ENCODE assay signal across 8 cellular contexts in genomic region chr3:54830658-54831057, GRCh38.
DNase-seq lines count a peak whose midpoint lies in the region; ATAC-seq and TF ChIP-seq lines count a peak whose summit lies in the region.

No MANE protein-coding gene starts in this region.

- H3K27me3 ChIP-seq in HAP-1 (ENCODE audit: low read depth) (no peaks in the 10 kb centered on the region), left lung (no peaks in the 10 kb centered on the region)
- no peaks in the 10 kb centered on the region for H3K27me3 ChIP-seq in effector memory CD4-positive, alpha-beta T cell (replicated peaks; ENCODE audit: control insufficient read depth, insufficient read depth, low read length, poor library complexity, severe bottlenecking)

- DNase-seq in D341Med (ENCODE audit: low spot score) = peak; percentile 56
- peak; percentile 40 to 42 for DNase-seq in HAP-1 (ENCODE audit: low spot score in 2 of 2)
- DNase-seq in T1000 (lab: John Stamatoyannopoulos, UW) = peak; percentile 35
- DNase-seq in left lung = no peak
- DNase-seq in effector memory CD4-positive, alpha-beta T cell = no peak
- no peak for DNase-seq in caudate nucleus (lab: John Stamatoyannopoulos, UW)

- intact Hi-C loops in left lung (cut with DNase I) = no loop called here

- no peak overlapping the region for H3K4me3 ChIP-seq in HAP-1
- H3K4me3 ChIP-seq in left lung = no peak overlapping the region
- no peak overlapping the region for H3K4me3 ChIP-seq in effector memory CD4-positive, alpha-beta T cell (ENCODE audit: insufficient read depth, low read depth, low read length, poor library complexity, severe bottlenecking)

- peaks cover 7% of the 10 kb centered on the region for H3K9me3 ChIP-seq in HAP-1
- H3K9me3 ChIP-seq in left lung = peaks cover 0 to 5% of the 10 kb centered on the region in 2 donors
- no peaks in the 10 kb centered on the region for H3K9me3 ChIP-seq in effector memory CD4-positive, alpha-beta T cell (ENCODE audit: control insufficient read depth, low read length)

- H3K36me3 ChIP-seq in HAP-1 (replicated peaks) (no peaks in the 10 kb centered on the region), left lung (no peaks in the 10 kb centered on the region)
- H3K36me3 ChIP-seq in effector memory CD4-positive, alpha-beta T cell (ENCODE audit: control insufficient read depth, insufficient read depth, low read length) = no peaks in the 10 kb centered on the region

- no peak overlapping the region for H3K27ac ChIP-seq in left lung
- no peak overlapping the region for H3K27ac ChIP-seq in effector memory CD4-positive, alpha-beta T cell (ENCODE audit: insufficient read depth, low read length, poor library complexity, severe bottlenecking)
- H3K27ac ChIP-seq in caudate nucleus (ENCODE audit: low read depth, low read length) = no peak overlapping the region

- TF ChIP-seq CTCF in left lung (IDR thresholded peaks at IDR 0.05) = peak; percentile 30 to 46

- in situ Hi-C loops in HAP-1 (cut with MboI; ENCODE audit: low sequenced_read_pairs) = loop anchor here (25.0 kb wide), 1 partner anchor 893 kb away; no protein-coding TSS in a partner anchor

- no peaks in the 10 kb centered on the region for H3K4me1 ChIP-seq in HAP-1
- no peaks in the 10 kb centered on the region for H3K4me1 ChIP-seq in left lung
- H3K4me1 ChIP-seq in effector memory CD4-positive, alpha-beta T cell (ENCODE audit: control insufficient read depth, insufficient read depth, low read length, poor library complexity, severe bottlenecking) = no peaks in the 10 kb centered on the region

- ATAC-seq in left lung (no peak), GM19452 (IDR thresholded peaks at IDR 0.05; ENCODE audit: unreplicated experiment) (no peak), HG02763 (IDR thresholded peaks at IDR 0.05; ENCODE audit: unreplicated experiment) (no peak)

Comparison
In these comparisons a context has a peak if more than half of its experiments do, and no peak if none do; other contexts are left out.
1. DNase-seq: peak in D341Med (single experiment), HAP-1 (2 of 2) and T1000 (single experiment); none in left lung (0 of 2), effector memory CD4-positive, alpha-beta T cell (0 of 3) and caudate nucleus (0 of 61).